ENCODE assay signal across 19 cellular contexts in genomic region chr2:236679906-236680305, GRCh38.
DNase-seq lines count a peak whose midpoint lies in the region; ATAC-seq and TF ChIP-seq lines count a peak whose summit lies in the region.
"Had no signal": no experiment of that assay in that cellular context is flagged by ENCODE, and none has a peak within 500 bp of the region (broad histone marks: within the 10 kb centered on the region; RNA-seq: fewer than 3 reads in every experiment).

No MANE protein-coding gene starts in this region.

- no peaks in the 10 kb centered on the region for H3K27me3 ChIP-seq in breast epithelium
- H3K27me3 ChIP-seq: sigmoid colon, upper lobe of left lung had no signal

- H3K9me3 ChIP-seq in breast epithelium (no peaks in the 10 kb centered on the region), OCI-LY7 (ENCODE audit: low read length) (no peaks in the 10 kb centered on the region)
- H3K9me3 ChIP-seq: sigmoid colon, upper lobe of left lung had no signal

- no peaks in the 10 kb centered on the region for H3K9me2 ChIP-seq in OCI-LY7 (ENCODE audit: insufficient read depth, low read length)

- peaks cover 37% of the 10 kb centered on the region for H3K4me1 Mint-ChIP-seq in MCF 10A (ENCODE audit: insufficient read depth, unreplicated experiment)
- peaks cover 9% of the 10 kb centered on the region for H3K4me1 Mint-ChIP-seq in stimulated activated memory B cell treated with anti-CD40 and anti-IgM and Interleukin-4, amounts not matched to agents 10 μg/mL and 1 μg/mL and 100 μg/mL, for 72 hours
- peaks cover 1% of the 10 kb centered on the region for H3K4me1 Mint-ChIP-seq in activated naive CD4-positive, alpha-beta T cell treated with anti-CD3 and anti-CD28 coated beads for 36 hours (ENCODE audit: low read depth)
- H3K4me1 Mint-ChIP-seq: CD8-positive, alpha-beta memory T cell had no signal

- H3K36me3 Mint-ChIP-seq in MCF 10A (ENCODE audit: insufficient read depth, unreplicated experiment), result no peaks in the 10 kb centered on the region
- H3K36me3 Mint-ChIP-seq in stimulated activated memory B cell treated with anti-CD40 and anti-IgM and Interleukin-4, amounts not matched to agents 10 μg/mL and 1 μg/mL and 100 μg/mL, for 72 hours, result no peaks in the 10 kb centered on the region
- H3K36me3 Mint-ChIP-seq in activated naive CD4-positive, alpha-beta T cell treated with anti-CD3 and anti-CD28 coated beads for 36 hours (ENCODE audit: low read depth), result no peaks in the 10 kb centered on the region
- H3K36me3 Mint-ChIP-seq: CD8-positive, alpha-beta memory T cell had no signal

- TF ChIP-seq CTCF in MCF 10A (IDR thresholded peaks at IDR 0.05; ENCODE audit: unreplicated experiment), result no peak
- TF ChIP-seq CTCF in breast epithelium (IDR thresholded peaks at IDR 0.05), result no peak
- no peak for TF ChIP-seq CTCF in VCaP (conservative IDR thresholded peaks at IDR 0.05)
- TF ChIP-seq CTCF in OCI-LY7 (conservative IDR thresholded peaks at IDR 0.05; ENCODE audit: low read length), result no peak

- BruUV-seq in MCF 10A (replicated peaks; lab: Mats Ljungman, UMichigan) (no TSS peak), OCI-LY7 (replicated peaks; lab: Mats Ljungman, UMichigan) (no TSS peak)

- no peaks in the 10 kb centered on the region for H3K79me2 ChIP-seq in OCI-LY7 (ENCODE audit: insufficient read depth, low read depth, low read length)

- peak; percentile 46 for DNase-seq in MCF 10A (ENCODE audit: unreplicated experiment)
- DNase-seq in breast epithelium (ENCODE audit: low spot score in 2 of 2), result no peak
- DNase-seq in fibroblast of peridontal ligament (ENCODE audit: extremely low read depth), result peak; percentile 88
- no peak for DNase-seq in OCI-LY7 (ENCODE audit: low spot score)
- DNase-seq in activated naive CD4-positive, alpha-beta T cell treated with anti-CD3 and anti-CD28 coated beads for 36 hours, result no peak
- DNase-seq: activated CD4-positive, alpha-beta T cell treated with anti-CD3 and anti-CD28 coated beads for 48 hours; activated CD8-positive, alpha-beta memory T cell treated with anti-CD3 and anti-CD28 coated beads, Interleukin-2, amount 50 U/mL, for 48 hours; activated gamma-delta T cell treated with Interleukin-2 at 50 U/mL for 16 hours; CD8-positive, alpha-beta memory T cell; left colon; MM.1S; NCI-H1694; SIG-M5; sigmoid colon; upper lobe of left lung had no signal

- H3K4me2 ChIP-seq in OCI-LY7 (ENCODE audit: low read length), result no peak overlapping the region

- H3K4me3 Mint-ChIP-seq in MCF 10A (ENCODE audit: unreplicated experiment), result peak overlapping the region; percentile 14
- no peak overlapping the region for H3K4me3 Mint-ChIP-seq in stimulated activated memory B cell treated with anti-CD40 and anti-IgM and Interleukin-4, amounts not matched to agents 10 μg/mL and 1 μg/mL and 100 μg/mL, for 72 hours
- no peak overlapping the region for H3K4me3 Mint-ChIP-seq in activated naive CD4-positive, alpha-beta T cell treated with anti-CD3 and anti-CD28 coated beads for 36 hours
- H3K4me3 Mint-ChIP-seq: CD8-positive, alpha-beta memory T cell had no signal

- no peak for ATAC-seq in HG03432 (IDR thresholded peaks at IDR 0.05; ENCODE audit: unreplicated experiment)
- no peak for ATAC-seq in stimulated activated memory B cell treated with anti-CD40 and anti-IgM and Interleukin-4, amounts not matched to agents 10 μg/mL and 1 μg/mL and 100 μg/mL, for 72 hours
- ATAC-seq: left colon had no signal

- H3K36me3 ChIP-seq in breast epithelium, result no peaks in the 10 kb centered on the region
- no peaks in the 10 kb centered on the region for H3K36me3 ChIP-seq in OCI-LY7 (ENCODE audit: insufficient read depth, low read length)
- H3K36me3 ChIP-seq: sigmoid colon, upper lobe of left lung had no signal

- CTCF ChIA-PET in MCF 10A (lab: Yijun Ruan, JAX) (interaction anchor here (0.5 kb wide), 1 partner anchor 15 kb away, joined by 3 read pairs; no protein-coding TSS in a partner anchor), OCI-LY7 (lab: Charles Lee; ENCODE audit: unreplicated experiment) (no interaction called here)
- CTCF ChIA-PET in activated naive CD4-positive, alpha-beta T cell treated with anti-CD3 and anti-CD28 coated beads for 36 hours (lab: Charles Lee), result no interaction called here

- no peak overlapping the region for H2AFZ ChIP-seq in OCI-LY7 (ENCODE audit: low read length)

- no peaks in the 10 kb centered on the region for H4K20me1 ChIP-seq in OCI-LY7 (ENCODE audit: insufficient read depth, low read length)

- H3K27ac ChIP-seq in breast epithelium (no peak overlapping the region), VCaP (peak overlapping the region; percentile 48), OCI-LY7 (ENCODE audit: low read depth, low read length, poor library complexity, severe bottlenecking) (no peak overlapping the region)
- H3K27ac ChIP-seq: 22Rv1, upper lobe of left lung had no signal

- H3K27me3 Mint-ChIP-seq in MCF 10A (ENCODE audit: insufficient read depth, unreplicated experiment), result no peaks in the 10 kb centered on the region
- H3K27me3 Mint-ChIP-seq in stimulated activated memory B cell treated with anti-CD40 and anti-IgM and Interleukin-4, amounts not matched to agents 10 μg/mL and 1 μg/mL and 100 μg/mL, for 72 hours, result peaks cover 25% of the 10 kb centered on the region
- H3K27me3 Mint-ChIP-seq in activated naive CD4-positive, alpha-beta T cell treated with anti-CD3 and anti-CD28 coated beads for 36 hours (ENCODE audit: low read depth), result peaks cover 14% of the 10 kb centered on the region

- POLR2A ChIA-PET in MCF 10A (lab: Yijun Ruan, JAX), result interaction anchor here (0.6 to 2.2 kb wide), 8 partner anchors 10 to 405 kb away, joined by 3 to 7 read pairs (median 4); partner anchors contain the start of gene COPS8
- POLR2A ChIA-PET in OCI-LY7 (lab: Charles Lee), result interaction anchor here (0.7 kb wide), 1 partner anchor 1963 kb away, joined by 3 read pairs; no protein-coding TSS in a partner anchor

- no peak for TF ChIP-seq POLR2A in breast epithelium (IDR thresholded peaks at IDR 0.05)

- no peaks in the 10 kb centered on the region for H3K4me1 ChIP-seq in breast epithelium
- H3K4me1 ChIP-seq in OCI-LY7 (ENCODE audit: insufficient read depth, low read length, poor library complexity, severe bottlenecking), result no peaks in the 10 kb centered on the region

- H3K9me3 Mint-ChIP-seq in MCF 10A (ENCODE audit: unreplicated experiment), result no peaks in the 10 kb centered on the region
- H3K9me3 Mint-ChIP-seq in stimulated activated memory B cell treated with anti-CD40 and anti-IgM and Interleukin-4, amounts not matched to agents 10 μg/mL and 1 μg/mL and 100 μg/mL, for 72 hours, result no peaks in the 10 kb centered on the region
- no peaks in the 10 kb centered on the region for H3K9me3 Mint-ChIP-seq in activated naive CD4-positive, alpha-beta T cell treated with anti-CD3 and anti-CD28 coated beads for 36 hours
- H3K9me3 Mint-ChIP-seq: CD8-positive, alpha-beta memory T cell had no signal

- peak overlapping the region; percentile 94 for H3K27ac Mint-ChIP-seq in MCF 10A (ENCODE audit: low read depth, unreplicated experiment)
- H3K27ac Mint-ChIP-seq in stimulated activated memory B cell treated with anti-CD40 and anti-IgM and Interleukin-4, amounts not matched to agents 10 μg/mL and 1 μg/mL and 100 μg/mL, for 72 hours, result no peak overlapping the region
- no peak overlapping the region for H3K27ac Mint-ChIP-seq in activated naive CD4-positive, alpha-beta T cell treated with anti-CD3 and anti-CD28 coated beads for 36 hours

- intact Hi-C loops in MCF 10A (cut with micrococcal nuclease), result no loop called here
- intact Hi-C loops in breast epithelium (cut with DNase I; ENCODE audit: low total_unique reads), result no loop called here
- intact Hi-C loops in OCI-LY7 (cut with micrococcal nuclease; ENCODE audit: unreplicated experiment), result no loop called here
- intact Hi-C loops in activated naive CD4-positive, alpha-beta T cell treated with anti-CD3 and anti-CD28 coated beads for 36 hours (cut with micrococcal nuclease), result no loop called here

- H3K4me3 ChIP-seq in breast epithelium (no peak overlapping the region), OCI-LY7 (ENCODE audit: low read depth, low read length, poor library complexity, severe bottlenecking) (no peak overlapping the region)
- H3K4me3 ChIP-seq: sigmoid colon, upper lobe of left lung had no signal

Comparison
In these comparisons a context has a peak if more than half of its experiments do, and no peak if none do; other contexts are left out.
1. DNase-seq: peak in MCF 10A (single experiment) and fibroblast of peridontal ligament (single experiment); none in breast epithelium (0 of 2), OCI-LY7 (single experiment) and activated naive CD4-positive, alpha-beta T cell treated with anti-CD3 and anti-CD28 coated beads for 36 hours (single experiment).